In genomic region chr3:149657458-149657795, GRCh38 we compare ENCODE assay signal across 8 cellular contexts. TPM values are rescaled to one million over a fixed set of nuclear protein-coding genes. Genes with fewer than 3 reads are reported as not detected.
DNase-seq lines count a peak whose midpoint lies in the region; ATAC-seq and TF ChIP-seq lines count a peak whose summit lies in the region.

No MANE protein-coding gene starts in this region.

- no peak for TF ChIP-seq CTCF in type B pancreatic cell (conservative IDR thresholded peaks at IDR 0.05)

- peaks cover 86% of the 10 kb centered on the region for H3K27me3 Mint-ChIP-seq in dendritic cell treated with granulocyte-macrophage colony-stimulating factor and Interleukin-4, amounts not matched to agents 40 ng/mL and 50 ng/mL, for 4 days
- no peaks in the 10 kb centered on the region for H3K27me3 Mint-ChIP-seq in type B pancreatic cell

- H3K36me3 Mint-ChIP-seq in dendritic cell treated with granulocyte-macrophage colony-stimulating factor and Interleukin-4, amounts not matched to agents 40 ng/mL and 50 ng/mL, for 4 days (ENCODE audit: low read depth), result no peaks in the 10 kb centered on the region
- peaks cover 20% of the 10 kb centered on the region for H3K36me3 Mint-ChIP-seq in type B pancreatic cell

- H3K4me3 Mint-ChIP-seq in dendritic cell treated with granulocyte-macrophage colony-stimulating factor and Interleukin-4, amounts not matched to agents 40 ng/mL and 50 ng/mL, for 4 days, result peak overlapping the region; percentile 85
- H3K4me3 Mint-ChIP-seq in type B pancreatic cell, result peak overlapping the region; percentile 99

- DNase-seq in OCI-M1 (lab: John Stamatoyannopoulos, UW) (peak; percentile 49), medulla oblongata (ENCODE audit: extremely low spot score) (peak; percentile 37), type B pancreatic cell (ENCODE audit: extremely low spot score, unreplicated experiment) (no peak), NAMALWA (ENCODE audit: low spot score) (no peak), NCI-H2227 treated with DMSO at 0.1 percent for 48 hours (lab: John Stamatoyannopoulos, UW) (no peak)
- DNase-seq in stimulated activated CD4-positive, alpha-beta T cell treated with anti-CD3 and anti-CD28 coated beads, Interleukin-4, amount 100 ng/mL, for 1 hour, result no peak

- intact Hi-C loops in dendritic cell treated with granulocyte-macrophage colony-stimulating factor and Interleukin-4, amounts not matched to agents 40 ng/mL and 50 ng/mL, for 4 days (cut with micrococcal nuclease), result no loop called here

- peaks cover 20% of the 10 kb centered on the region for H3K4me1 Mint-ChIP-seq in dendritic cell treated with granulocyte-macrophage colony-stimulating factor and Interleukin-4, amounts not matched to agents 40 ng/mL and 50 ng/mL, for 4 days (ENCODE audit: low read depth)
- peaks cover 48% of the 10 kb centered on the region for H3K4me1 Mint-ChIP-seq in type B pancreatic cell (ENCODE audit: unreplicated experiment)

- no peaks in the 10 kb centered on the region for H3K9me3 Mint-ChIP-seq in dendritic cell treated with granulocyte-macrophage colony-stimulating factor and Interleukin-4, amounts not matched to agents 40 ng/mL and 50 ng/mL, for 4 days
- H3K9me3 Mint-ChIP-seq in type B pancreatic cell, result no peaks in the 10 kb centered on the region

- no peak overlapping the region for H3K27ac Mint-ChIP-seq in dendritic cell treated with granulocyte-macrophage colony-stimulating factor and Interleukin-4, amounts not matched to agents 40 ng/mL and 50 ng/mL, for 4 days
- H3K27ac Mint-ChIP-seq in type B pancreatic cell, result peak overlapping the region; percentile 95

- ATAC-seq in GM21825 (IDR thresholded peaks at IDR 0.05; ENCODE audit: unreplicated experiment), result peak; percentile 27

RNA-seq across cellular contexts. Expression of gene WWTR1, which starts 0.4 kb away (rescaled TPM):
- 45.4 and 65.0 TPM in 2 replicates for total RNA-seq in type B pancreatic cell (ENCODE audit: low replicate concordance)

Comparison
In these comparisons a context has a peak if more than half of its experiments do, and no peak if none do; other contexts are left out.
1. DNase-seq: peak in OCI-M1 (single experiment) and medulla oblongata (single experiment); none in type B pancreatic cell (single experiment), stimulated activated CD4-positive, alpha-beta T cell treated with anti-CD3 and anti-CD28 coated beads, Interleukin-4, amount 100 ng/mL, for 1 hour (single experiment), NAMALWA (single experiment) and NCI-H2227 treated with DMSO at 0.1 percent for 48 hours (single experiment).